ENCODE assay signal across 21 cellular contexts in the genomic region with DNA sequence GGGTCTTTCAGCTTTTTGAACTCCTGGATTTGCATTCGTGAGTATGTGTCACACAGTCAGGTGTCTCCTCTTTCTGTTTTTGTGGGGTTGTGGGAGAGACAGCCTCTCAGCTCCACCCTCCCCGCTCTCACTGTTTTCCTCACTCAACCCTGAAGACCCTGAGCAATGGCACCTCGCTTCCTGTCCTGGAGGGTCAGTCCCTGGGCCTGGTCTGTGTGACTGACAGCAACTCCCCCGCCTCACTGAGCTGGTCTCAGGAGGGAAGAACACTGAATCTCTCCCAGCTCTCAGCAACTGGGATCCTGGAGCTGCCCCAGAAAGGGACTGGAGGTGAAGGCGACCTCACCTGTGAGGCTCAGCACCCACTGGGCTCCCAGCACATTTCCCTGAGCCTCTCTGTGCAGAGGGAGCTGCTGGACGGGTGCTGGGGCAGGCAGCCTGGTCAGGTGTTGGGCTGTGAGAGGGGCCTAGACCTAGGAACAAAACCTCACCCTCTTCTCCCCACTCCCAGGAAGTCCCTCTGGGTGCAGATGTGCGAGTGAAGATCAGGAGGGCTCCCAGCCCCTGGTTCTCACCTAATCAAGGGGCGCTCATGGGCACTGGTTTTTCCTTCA. TPM values are rescaled to one million over a fixed set of nuclear protein-coding genes. Genes with fewer than 3 reads are reported as not detected.
A peak's percentile ranks its signal among the peaks of the same experiment; 100 is the strongest.
DNase-seq lines count a peak whose midpoint lies in the region; ATAC-seq and TF ChIP-seq lines count a peak whose summit lies in the region.
"Had no signal": no experiment of that assay in that cellular context is flagged by ENCODE, and none has a peak within 500 bp of the region (broad histone marks: within the 10 kb centered on the region; RNA-seq: fewer than 3 reads in every experiment).

No MANE protein-coding gene starts in this region.

- ATAC-seq in left lobe of liver (no peak), T-helper 17 cell (no peak)
- ATAC-seq: foreskin keratinocyte, HCT116 had no signal

- DNase-seq in left lobe of liver (ENCODE audit: low spot score) (peak; percentile 40), spleen (peak; percentile 73), NCI-H187 treated with DMSO at 0.1 percent for 48 hours (lab: John Stamatoyannopoulos, UW) (no peak), T-helper 17 cell (no peak), NCI-H1417 (lab: John Stamatoyannopoulos, UW) (no peak)
- DNase-seq: activated naive CD8-positive, alpha-beta T cell treated with anti-CD3 and anti-CD28 coated beads, Interleukin-2, amount 10 ng/mL, durations not matched to agents 7 days and 5 days; DMS153; foreskin keratinocyte; naive thymus-derived CD4-positive, alpha-beta T cell; NCI-H1694 treated with DMSO at 0.1 percent for 48 hours; WERI-Rb-1 had no signal

- no peak for TF ChIP-seq POLR2A in spleen (IDR thresholded peaks at IDR 0.05)

- H3K27me3 Mint-ChIP-seq in T-helper 17 cell: peaks cover 48% of the 10 kb centered on the region

- no peak overlapping the region for H3K4me3 Mint-ChIP-seq in T-helper 17 cell
- H3K4me3 Mint-ChIP-seq: activated naive CD8-positive, alpha-beta T cell treated with anti-CD3 and anti-CD28 coated beads, Interleukin-2, amount 10 ng/mL, durations not matched to agents 7 days and 5 days; B cell had no signal

- peak overlapping the region; percentile 33 to 92 (median 67); a peak in 19 of 22 replicates for H3K9ac ChIP-seq in BLaER1 treated with 17β-estradiol and CSF1 and Interleukin-3, amounts not matched to agents 10 nM and 100 nM

- peaks cover 0 to 33% (median 27%) of the 10 kb centered on the region in 11 experiments; a peak in 18 of 22 replicates for H3K9me3 ChIP-seq in BLaER1 treated with 17β-estradiol and CSF1 and Interleukin-3, amounts not matched to agents 10 nM and 100 nM (replicated peaks in 1 of 11)
- H3K9me3 ChIP-seq in DOHH2 (ENCODE audit: control insufficient read depth, insufficient read depth, low read length) (peaks cover 8% of the 10 kb centered on the region; the same call in 1 of the 2 replicates), spleen (no peaks in the 10 kb centered on the region), T-helper 17 cell (ENCODE audit: control insufficient read depth, low read length, poor library complexity, severe bottlenecking) (no peaks in the 10 kb centered on the region)
- H3K9me3 ChIP-seq: thoracic aorta had no signal

- H3K4me2 ChIP-seq in BLaER1 treated with 17β-estradiol and CSF1 and Interleukin-3, amounts not matched to agents 10 nM and 100 nM: peak overlapping the region; percentile 64 to 99 (median 94)
- H3K4me2 ChIP-seq in DOHH2 (ENCODE audit: low read length): peak overlapping the region; percentile 29

- H3K79me2 ChIP-seq in DOHH2 (ENCODE audit: control insufficient read depth, low read length): no peaks in the 10 kb centered on the region

- peaks cover 63 to 100% (median 75%) of the 10 kb centered on the region in 10 experiments for H3K4me1 ChIP-seq in BLaER1 treated with 17β-estradiol and CSF1 and Interleukin-3, amounts not matched to agents 10 nM and 100 nM
- peaks cover 47% of the 10 kb centered on the region for H3K4me1 ChIP-seq in DOHH2 (ENCODE audit: control insufficient read depth, low read length)
- peaks cover 0 to 97% (median 25%) of the 10 kb centered on the region in 6 donors for H3K4me1 ChIP-seq in spleen
- H3K4me1 ChIP-seq: foreskin keratinocyte had no signal

- H3K36me3 ChIP-seq in BLaER1 treated with 17β-estradiol and CSF1 and Interleukin-3, amounts not matched to agents 10 nM and 100 nM: peaks cover 0 to 33% (median 10%) of the 10 kb centered on the region in 11 experiments; a peak in 10 of 22 replicates
- H3K36me3 ChIP-seq in DOHH2 (ENCODE audit: control insufficient read depth, low read length) (no peaks in the 10 kb centered on the region), spleen (no peaks in the 10 kb centered on the region)
- H3K36me3 ChIP-seq: cardiac muscle cell, thoracic aorta, WERI-Rb-1 had no signal

- no peaks in the 10 kb centered on the region for H3K27me3 ChIP-seq in BLaER1 treated with 17β-estradiol and CSF1 and Interleukin-3, amounts not matched to agents 10 nM and 100 nM
- H3K27me3 ChIP-seq in DOHH2 (ENCODE audit: control insufficient read depth, low read length) (no peaks in the 10 kb centered on the region), spleen (replicated peaks in 1 of 7) (peaks cover 0 to 31% (median 0%) of the 10 kb centered on the region in 7 donors)
- H3K27me3 ChIP-seq: cardiac muscle cell had no signal

- peak overlapping the region in 6 of 10 experiments; percentile 14 to 56 (median 29); a peak in 11 of 20 replicates for H3K4me3 ChIP-seq in BLaER1 treated with 17β-estradiol and CSF1 and Interleukin-3, amounts not matched to agents 10 nM and 100 nM
- H3K4me3 ChIP-seq in DOHH2 (ENCODE audit: low read length) (no peak overlapping the region), spleen (peak overlapping the region in 1 of 8 donors; percentile 61)
- H3K4me3 ChIP-seq: cardiac muscle cell, lung, thoracic aorta had no signal

- no peaks in the 10 kb centered on the region for H3F3A ChIP-seq in DOHH2 (ENCODE audit: control insufficient read depth, insufficient read depth)

- H3K9me2 ChIP-seq in DOHH2 (replicated peaks; ENCODE audit: control insufficient read depth, low read length): no peaks in the 10 kb centered on the region

- H3K27ac Mint-ChIP-seq in T-helper 17 cell: no peak overlapping the region
- H3K27ac Mint-ChIP-seq: activated naive CD8-positive, alpha-beta T cell treated with anti-CD3 and anti-CD28 coated beads, Interleukin-2, amount 10 ng/mL, durations not matched to agents 7 days and 5 days; B cell had no signal

- intact Hi-C loops in spleen (cut with DNase I; ENCODE audit: low total_unique reads): no loop called here

- peaks cover 8% of the 10 kb centered on the region for H3K36me3 Mint-ChIP-seq in T-helper 17 cell (ENCODE audit: low read depth)

- peaks cover 13% of the 10 kb centered on the region for H3K4me1 Mint-ChIP-seq in T-helper 17 cell

- TF ChIP-seq CTCF in DOHH2 (IDR thresholded peaks at IDR 0.05; ENCODE audit: low read depth, low read length, poor library complexity, severe bottlenecking) (no peak), spleen (IDR thresholded peaks at IDR 0.05 in 8 of 11, conservative IDR thresholded peaks at IDR 0.05 in 3 of 11) (no peak)

- H3K27ac ChIP-seq in BLaER1 treated with 17β-estradiol and CSF1 and Interleukin-3, amounts not matched to agents 10 nM and 100 nM: peak overlapping the region; percentile 51 to 99 (median 88)
- H3K27ac ChIP-seq in DOHH2 (ENCODE audit: low read depth, low read length) (no peak overlapping the region), spleen (peak overlapping the region; percentile 27 to 95 (median 86))
- H3K27ac ChIP-seq: cardiac muscle cell, foreskin keratinocyte, WERI-Rb-1 had no signal

- WGBS in spleen, 5 donors: 71 to 87% (median 80%) methylated on average over 5 to 8 of the region's 8 CpGs

- H4K20me1 ChIP-seq in BLaER1 treated with 17β-estradiol and CSF1 and Interleukin-3, amounts not matched to agents 10 nM and 100 nM: no peaks in the 10 kb centered on the region
- H4K20me1 ChIP-seq in DOHH2 (ENCODE audit: control insufficient read depth, insufficient read depth, low read depth, low read length): no peaks in the 10 kb centered on the region

RNA-seq across cellular contexts. Expression of gene SIGLEC7, which starts 4.2 kb away (rescaled TPM):
- total RNA-seq in left lobe of liver: 3.8 TPM
- total RNA-seq in spleen: 10 to 100 TPM; 23.1 to 59.9 (median 31.3) TPM
- 10 to 100 TPM in 2 of 3 donors, 1 to 10 TPM in 1; 6.8 to 16.5 (median 11.0) TPM for polyA plus RNA-seq in spleen
- total RNA-seq in T-helper 17 cell: under 1 TPM in 1 of 2 donors, not detected in 1; 0.42 TPM
- total RNA-seq: B cell; cardiac muscle cell; foreskin keratinocyte; NCI-H460; pulmonary artery endothelial cell; T-helper 1 cell treated with Interleukin-12 subunit alpha and Interleukin-12 subunit beta and Interleukin-4 antibody, amounts not matched to agents 30 ng/mL and 1 ng/mL, for 36 hours had no signal
- polyA plus RNA-seq: cardiac muscle cell, foreskin keratinocyte had no signal

RNA-seq across cellular contexts. Expression of gene SIGLEC9, which starts 13.2 kb away (rescaled TPM):
- total RNA-seq in left lobe of liver (4.8 TPM), spleen (10 to 100 TPM; 26.9 to 81.3 (median 42.1) TPM), T-helper 17 cell (1 to 10 TPM; 1.4 to 4.8 TPM)
- 10 to 100 TPM in 1 of 3 donors, 1 to 10 TPM in 2; 4.6 to 13.5 (median 5.7) TPM for polyA plus RNA-seq in spleen
- total RNA-seq: B cell, cardiac muscle cell, foreskin keratinocyte, NCI-H460, pulmonary artery endothelial cell had no signal
- polyA plus RNA-seq: cardiac muscle cell, foreskin keratinocyte had no signal

RNA-seq across cellular contexts. Expression of gene CTU1, which starts 29.7 kb away (rescaled TPM):
- 4.4 TPM for total RNA-seq in left lobe of liver
- total RNA-seq in spleen: 1 to 10 TPM; 4.5 to 8.2 (median 6.5) TPM
- 1 to 10 TPM; 1.1 to 4.0 (median 2.6) TPM for polyA plus RNA-seq in spleen
- total RNA-seq in T-helper 17 cell: 1 to 10 TPM; 4.1 to 4.6 TPM

RNA-seq across cellular contexts. Expression of gene KLK14, which starts 55.2 kb away (rescaled TPM):
- not detected for total RNA-seq in left lobe of liver
- total RNA-seq in spleen: under 1 TPM in 2 of 7 donors, not detected in 5; 0.44 to 0.63 TPM
- polyA plus RNA-seq in spleen: under 1 TPM; 0.12 to 0.33 (median 0.22) TPM
- total RNA-seq in T-helper 17 cell: under 1 TPM; 0.32 to 0.39 TPM
- total RNA-seq: foreskin keratinocyte, NCI-H460, pulmonary artery endothelial cell, thoracic aorta had no signal
- polyA plus RNA-seq: cardiac muscle cell; naive thymus-derived CD4-positive, alpha-beta T cell had no signal

Comparison
In these comparisons a context has a peak if more than half of its experiments do, and no peak if none do; other contexts are left out.
1. DNase-seq: peak in left lobe of liver (single experiment) and spleen (single experiment); none in NCI-H187 treated with DMSO at 0.1 percent for 48 hours (single experiment), T-helper 17 cell (0 of 3) and NCI-H1417 (0 of 3).